25 cellular contexts compared by ENCODE assay signal in genomic region chr5:104661256-104661655, GRCh38.
"Had no signal": no experiment of that assay in that cellular context is flagged by ENCODE, and none has a peak within 500 bp of the region (broad histone marks: within the 10 kb centered on the region; RNA-seq: fewer than 3 reads in every experiment).

No MANE protein-coding gene starts in this region.

- DNase-seq: stimulated activated CD4-positive, alpha-beta T cell treated with anti-CD3 and anti-CD28 coated beads, Interleukin-2, amount 100 ng/mL, for 48 hours; stimulated activated CD4-positive, alpha-beta T cell treated with anti-CD3 and anti-CD28 coated beads, Interleukin-4, amount 100 ng/mL, for 1 hour; stimulated activated CD4-positive, alpha-beta T cell treated with anti-CD3 and anti-CD28 coated beads, Interleukin-4, amount 100 ng/mL, for 24 hours; stimulated activated CD8-positive, alpha-beta memory T cell treated with anti-CD3 and anti-CD28 coated beads, Interleukin-4, amount 100 ng/mL, for 48 hours; stimulated activated naive B cell treated with anti-CD40 and anti-IgM and Interleukin-4, amounts not matched to agents 10 μg/mL and 1 μg/mL and 100 μg/mL, for 72 hours; stimulated activated naive CD4-positive, alpha-beta T cell; stimulated activated naive CD4-positive, alpha-beta T cell treated with Interleukin-2 at 50 U/mL for 16 hours; stimulated activated naive CD8-positive, alpha-beta T cell treated with anti-CD3 and anti-CD28 coated beads, Interleukin-15, amount 100 ng/mL, for 72 hours; stimulated activated naive CD8-positive, alpha-beta T cell treated with anti-CD3 and anti-CD28 coated beads, Interleukin-15, Interleukin-2, amounts not matched to agents 100 U/mL and 50 U/mL, for 24 hours; stomach; substantia nigra; testis; thyroid gland; tibial artery; transverse colon; trophoblast cell; upper lobe of left lung; upper lobe of right lung; uterus had no signal

- H3K27me3 ChIP-seq: stomach, suprapubic skin, testis, thyroid gland, tibial artery, tibial nerve, transverse colon, upper lobe of left lung, upper lobe of right lung, uterus, vagina had no signal

- H3K27ac ChIP-seq: stomach, suprapubic skin, testis, thoracic aorta, thyroid gland, tibial artery, tibial nerve, upper lobe of left lung, upper lobe of right lung, uterus, vagina had no signal

- H3K9me3 ChIP-seq: suprapubic skin, testis, thoracic aorta, thyroid gland, tibial nerve, transverse colon, upper lobe of left lung, upper lobe of right lung, uterus, vagina had no signal

- H3K4me1 ChIP-seq: stomach, suprapubic skin, testis, thyroid gland, tibial artery, tibial nerve, transverse colon, upper lobe of left lung, upper lobe of right lung, uterus, vagina had no signal

- ATAC-seq: stimulated activated effector memory CD8-positive, alpha-beta T cell treated with anti-CD3 and anti-CD28 coated beads, Interleukin-12 subunit alpha, Interleukin-12 subunit beta, amount 100 ng/mL, for 72 hours; stimulated activated memory B cell treated with anti-CD40 and anti-IgM and Interleukin-4, amounts not matched to agents 10 μg/mL and 1 μg/mL and 100 μg/mL, for 72 hours; stimulated activated naive B cell treated with anti-CD40 and anti-IgM and Interleukin-4, amounts not matched to agents 10 μg/mL and 1 μg/mL and 100 μg/mL, for 72 hours; stimulated activated naive CD8-positive, alpha-beta T cell treated with anti-CD3 and anti-CD28 coated beads, Interleukin-15, amount 100 ng/mL, for 72 hours; stimulated activated naive CD8-positive, alpha-beta T cell treated with anti-CD3 and anti-CD28 coated beads, Interleukin-15, Interleukin-2, amounts not matched to agents 100 U/mL and 50 U/mL, for 24 hours; upper lobe of right lung had no signal

- H3K36me3 ChIP-seq: stomach, suprapubic skin, thoracic aorta, thyroid gland, tibial artery, tibial nerve, transverse colon, upper lobe of left lung, upper lobe of right lung, uterus, vagina had no signal

- H3K4me3 ChIP-seq: stomach, suprapubic skin, testis, thoracic aorta, thyroid gland, tibial artery, tibial nerve, transverse colon, upper lobe of left lung, upper lobe of right lung, uterus, vagina had no signal
